Comparison of ENCODE assay signal across 9 cellular contexts in the genomic region with DNA sequence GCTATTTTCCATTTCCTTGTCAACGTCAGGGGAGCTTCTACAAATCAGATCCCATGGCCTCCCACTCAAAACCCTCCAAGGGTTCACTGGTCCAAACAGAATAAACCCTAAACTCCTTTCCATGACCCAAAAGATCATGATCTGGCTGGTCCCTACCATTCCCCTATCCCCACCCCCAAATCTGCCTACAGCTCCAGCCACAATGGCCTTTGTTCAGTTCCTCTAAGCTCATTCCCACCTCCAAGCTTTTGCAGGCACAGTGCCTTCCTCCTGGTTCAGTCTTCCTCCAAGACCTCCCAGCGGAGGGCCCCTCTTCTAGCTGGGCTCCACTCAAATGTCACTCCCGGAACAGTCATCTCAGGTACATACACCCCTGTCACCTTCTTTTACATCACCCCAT. TPM values are rescaled to one million over a fixed set of nuclear protein-coding genes. Genes with fewer than 3 reads are reported as not detected.
DNase-seq lines count a peak whose midpoint lies in the region; ATAC-seq and TF ChIP-seq lines count a peak whose summit lies in the region.
"Had no signal": no experiment of that assay in that cellular context is flagged by ENCODE, and none has a peak within 500 bp of the region (broad histone marks: within the 10 kb centered on the region; RNA-seq: fewer than 3 reads in every experiment).

No MANE protein-coding gene starts in this region.

- H3K36me3 Mint-ChIP-seq in natural killer cell (no peaks in the 10 kb centered on the region), endothelial cell (ENCODE audit: low read depth, unreplicated experiment) (peaks cover 22% of the 10 kb centered on the region), neural crest cell (ENCODE audit: low read depth) (peaks cover 3% of the 10 kb centered on the region)
- no peaks in the 10 kb centered on the region for H3K36me3 Mint-ChIP-seq in natural killer cell treated with Interleukin-12 subunit alpha and Interleukin-12 subunit beta and Interleukin-15 and Interleukin-18, amount 100 ng/mL, for 72 hours
- H3K36me3 Mint-ChIP-seq in activated CD4-positive, alpha-beta memory T cell treated with anti-CD3 and anti-CD28 coated beads, Interleukin-2, amount 10 ng/mL, durations not matched to agents 7 days and 5 days (ENCODE audit: low read depth): peaks cover 2% of the 10 kb centered on the region

- DNase-seq in natural killer cell: no peak
- no peak for DNase-seq in natural killer cell treated with Interleukin-12 subunit alpha and Interleukin-12 subunit beta and Interleukin-15 and Interleukin-18, amount 100 ng/mL, for 72 hours (ENCODE audit: low spot score)
- peak; percentile 13 for DNase-seq in endothelial cell (ENCODE audit: low spot score)
- DNase-seq in neural crest cell (ENCODE audit: low read depth, low spot score): no peak
- DNase-seq in NCI-H1048 (lab: John Stamatoyannopoulos, UW): no peak
- DNase-seq in activated CD4-positive, alpha-beta memory T cell treated with anti-CD3 and anti-CD28 coated beads, Interleukin-2, amount 10 ng/mL, durations not matched to agents 7 days and 5 days: no peak
- no peak for DNase-seq in activated T-cell treated with anti-CD3 and anti-CD28 coated beads, Interleukin-2, amount 50 U/mL, for 48 hours

- ATAC-seq in natural killer cell: no peak
- ATAC-seq in natural killer cell treated with Interleukin-12 subunit alpha and Interleukin-12 subunit beta and Interleukin-15 and Interleukin-18, amount 100 ng/mL, for 72 hours: no peak
- no peak for ATAC-seq in activated CD4-positive, CD25-positive, alpha-beta regulatory T cell treated with anti-CD3 and anti-CD28 coated beads, Interleukin-2, amount 50 U/mL, for 24 hours

- TF ChIP-seq CTCF in natural killer cell (IDR thresholded peaks at IDR 0.05) (no peak), endothelial cell (IDR thresholded peaks at IDR 0.05; ENCODE audit: unreplicated experiment) (no peak), neural crest cell (conservative IDR thresholded peaks at IDR 0.05) (no peak)

- H3K27me3 Mint-ChIP-seq in natural killer cell (ENCODE audit: low read depth in 2 of 2) (peaks cover 37 to 42% of the 10 kb centered on the region in 2 donors), endothelial cell (ENCODE audit: unreplicated experiment) (peaks cover 8% of the 10 kb centered on the region), neural crest cell (ENCODE audit: low read depth) (peaks cover 7% of the 10 kb centered on the region)
- peaks cover 33 to 40% of the 10 kb centered on the region in 2 donors for H3K27me3 Mint-ChIP-seq in natural killer cell treated with Interleukin-12 subunit alpha and Interleukin-12 subunit beta and Interleukin-15 and Interleukin-18, amount 100 ng/mL, for 72 hours
- peaks cover 34% of the 10 kb centered on the region for H3K27me3 Mint-ChIP-seq in activated CD4-positive, alpha-beta memory T cell treated with anti-CD3 and anti-CD28 coated beads, Interleukin-2, amount 10 ng/mL, durations not matched to agents 7 days and 5 days

- POLR2A ChIA-PET in activated CD4-positive, alpha-beta memory T cell treated with anti-CD3 and anti-CD28 coated beads, Interleukin-2, amount 10 ng/mL, durations not matched to agents 7 days and 5 days (lab: Charles Lee): no interaction called here

- intact Hi-C loops in natural killer cell (cut with micrococcal nuclease): no loop called here

- H3K27ac Mint-ChIP-seq in natural killer cell (no peak overlapping the region), endothelial cell (ENCODE audit: unreplicated experiment) (peak overlapping the region; percentile 94), neural crest cell (ENCODE audit: unreplicated experiment) (peak overlapping the region; percentile 72)
- H3K27ac Mint-ChIP-seq in natural killer cell treated with Interleukin-12 subunit alpha and Interleukin-12 subunit beta and Interleukin-15 and Interleukin-18, amount 100 ng/mL, for 72 hours: no peak overlapping the region
- H3K27ac Mint-ChIP-seq in activated CD4-positive, alpha-beta memory T cell treated with anti-CD3 and anti-CD28 coated beads, Interleukin-2, amount 10 ng/mL, durations not matched to agents 7 days and 5 days: no peak overlapping the region

- H3K9me3 Mint-ChIP-seq in natural killer cell (no peaks in the 10 kb centered on the region), endothelial cell (ENCODE audit: unreplicated experiment) (no peaks in the 10 kb centered on the region), neural crest cell (no peaks in the 10 kb centered on the region)
- no peaks in the 10 kb centered on the region for H3K9me3 Mint-ChIP-seq in natural killer cell treated with Interleukin-12 subunit alpha and Interleukin-12 subunit beta and Interleukin-15 and Interleukin-18, amount 100 ng/mL, for 72 hours
- no peaks in the 10 kb centered on the region for H3K9me3 Mint-ChIP-seq in activated CD4-positive, alpha-beta memory T cell treated with anti-CD3 and anti-CD28 coated beads, Interleukin-2, amount 10 ng/mL, durations not matched to agents 7 days and 5 days

- CTCF ChIA-PET in activated CD4-positive, alpha-beta memory T cell treated with anti-CD3 and anti-CD28 coated beads, Interleukin-2, amount 10 ng/mL, durations not matched to agents 7 days and 5 days (lab: Charles Lee): interaction anchor here (1.2 kb wide), 1 partner anchor 25 kb away, joined by 3 read pairs; no protein-coding TSS in a partner anchor

- H3K4me1 Mint-ChIP-seq in natural killer cell: peaks cover 15 to 23% of the 10 kb centered on the region in 2 donors
- peaks cover 14% of the 10 kb centered on the region in 2 donors for H3K4me1 Mint-ChIP-seq in natural killer cell treated with Interleukin-12 subunit alpha and Interleukin-12 subunit beta and Interleukin-15 and Interleukin-18, amount 100 ng/mL, for 72 hours (ENCODE audit: low read depth in 2 of 2)
- peaks cover 28% of the 10 kb centered on the region for H3K4me1 Mint-ChIP-seq in endothelial cell (ENCODE audit: unreplicated experiment)
- H3K4me1 Mint-ChIP-seq in neural crest cell: peaks cover 40% of the 10 kb centered on the region
- peaks cover 17% of the 10 kb centered on the region for H3K4me1 Mint-ChIP-seq in activated CD4-positive, alpha-beta memory T cell treated with anti-CD3 and anti-CD28 coated beads, Interleukin-2, amount 10 ng/mL, durations not matched to agents 7 days and 5 days

- H3K4me3 Mint-ChIP-seq in natural killer cell (peak overlapping the region; percentile 32), endothelial cell (ENCODE audit: unreplicated experiment) (peak overlapping the region; percentile 97), neural crest cell (peak overlapping the region; percentile 95)
- no peak overlapping the region for H3K4me3 Mint-ChIP-seq in natural killer cell treated with Interleukin-12 subunit alpha and Interleukin-12 subunit beta and Interleukin-15 and Interleukin-18, amount 100 ng/mL, for 72 hours
- H3K4me3 Mint-ChIP-seq in activated CD4-positive, alpha-beta memory T cell treated with anti-CD3 and anti-CD28 coated beads, Interleukin-2, amount 10 ng/mL, durations not matched to agents 7 days and 5 days: no peak overlapping the region

RNA-seq across cellular contexts. Expression of gene GPRC5B, which starts 2.0 kb away (rescaled TPM):
- total RNA-seq in natural killer cell: not detected
- total RNA-seq in natural killer cell treated with Interleukin-12 subunit alpha and Interleukin-12 subunit beta and Interleukin-15 and Interleukin-18, amount 100 ng/mL, for 72 hours: not detected
- 140 TPM for total RNA-seq in endothelial cell (ENCODE audit: unreplicated experiment)
- total RNA-seq in neural crest cell: 58.5 and 59.3 TPM in 2 replicates
- total RNA-seq in activated CD4-positive, alpha-beta memory T cell treated with anti-CD3 and anti-CD28 coated beads, Interleukin-2, amount 10 ng/mL, durations not matched to agents 7 days and 5 days: under 1 TPM in 1 of 2 experiments, not detected in 1; 0.18 TPM
- total RNA-seq: T-helper 2 cell treated with Interferon-gamma antibody and Interleukin-4, amounts not matched to agents 100 ng/mL and 5 ng/mL, for 36 hours had no signal

Comparison
In these comparisons a context has a peak if more than half of its experiments do, and no peak if none do; other contexts are left out.
1. H3K4me3 Mint-ChIP-seq: peak in natural killer cell (single experiment), endothelial cell (single experiment) and neural crest cell (single experiment); none in natural killer cell treated with Interleukin-12 subunit alpha and Interleukin-12 subunit beta and Interleukin-15 and Interleukin-18, amount 100 ng/mL, for 72 hours (single experiment) and activated CD4-positive, alpha-beta memory T cell treated with anti-CD3 and anti-CD28 coated beads, Interleukin-2, amount 10 ng/mL, durations not matched to agents 7 days and 5 days (single experiment).
2. H3K27ac Mint-ChIP-seq: peak in endothelial cell (single experiment) and neural crest cell (single experiment); none in natural killer cell (0 of 2), natural killer cell treated with Interleukin-12 subunit alpha and Interleukin-12 subunit beta and Interleukin-15 and Interleukin-18, amount 100 ng/mL, for 72 hours (0 of 2) and activated CD4-positive, alpha-beta memory T cell treated with anti-CD3 and anti-CD28 coated beads, Interleukin-2, amount 10 ng/mL, durations not matched to agents 7 days and 5 days (single experiment).
3. RNA of gene GPRC5B, which starts 2.0 kb away (total RNA-seq): 140 TPM in endothelial cell (single experiment) and 58.5 to 59.3 TPM in neural crest cell; 0.18 TPM in activated CD4-positive, alpha-beta memory T cell treated with anti-CD3 and anti-CD28 coated beads, Interleukin-2, amount 10 ng/mL, durations not matched to agents 7 days and 5 days, not detected in natural killer cell and not detected in natural killer cell treated with Interleukin-12 subunit alpha and Interleukin-12 subunit beta and Interleukin-15 and Interleukin-18, amount 100 ng/mL, for 72 hours; every median in the first group is over 10 times any median in the second.